1 cellular context compared by ENCODE assay signal in the genomic region with DNA sequence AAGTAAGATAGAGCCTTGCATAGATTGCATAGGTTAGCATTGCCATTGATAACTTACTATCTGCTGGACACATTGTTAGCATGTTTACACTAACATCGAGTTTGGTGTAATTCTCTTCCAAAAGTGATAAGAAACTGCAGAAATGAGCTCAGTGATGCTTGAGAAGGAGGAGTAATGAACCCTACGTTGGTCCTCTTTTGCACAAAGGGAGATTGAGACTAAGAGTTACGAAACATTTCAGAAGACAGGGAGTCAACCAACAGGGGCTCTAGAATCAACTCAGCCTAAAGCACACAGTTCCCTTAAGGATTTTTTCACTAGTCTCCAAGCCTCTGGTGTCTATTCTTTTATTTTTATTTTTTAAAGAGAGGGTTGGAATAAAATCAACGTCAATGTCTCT.
TF ChIP-seq lines count a peak whose summit lies in the region.

No MANE protein-coding gene starts in this region.

TF ChIP-seq in H1, 55 proteins besides CTCF, POLR2A, EP300 and RAD21:
- TF ChIP-seq GABPA (IDR thresholded peaks at IDR 0.05; ENCODE audit: borderline replicate concordance, insufficient read depth, low read length) (no peak), CBX5 (IDR thresholded peaks at IDR 0.05; ENCODE audit: low read depth, low read length) (no peak), GTF2F1 (IDR thresholded peaks at IDR 0.05; ENCODE audit: borderline replicate concordance, low read depth, low read length) (no peak), RXRA (IDR thresholded peaks at IDR 0.05; ENCODE audit: insufficient read depth, low read depth, low read length) (no peak), TAF1 (IDR thresholded peaks at IDR 0.05; ENCODE audit: low read depth, low read length) (no peak), EZH2 (IDR thresholded peaks at IDR 0.05; ENCODE audit: low read depth, low read length, severe bottlenecking) (no peak), POLR2AphosphoS5 (IDR thresholded peaks at IDR 0.05; ENCODE audit: low read depth, low read length) (no peak), PHF8 (conservative IDR thresholded peaks at IDR 0.05; ENCODE audit: low read depth, low read length) (no peak), SIRT6 (IDR thresholded peaks at IDR 0.05; ENCODE audit: low read length) (no peak), SAP30 (IDR thresholded peaks at IDR 0.05; ENCODE audit: insufficient read depth, insufficient replicate concordance, low read length) (no peak), SIN3A (conservative IDR thresholded peaks at IDR 0.05 in 1 of 2, IDR thresholded peaks at IDR 0.05 in 1 of 2; ENCODE audit: low read depth in 1 of 2, low read length in 2 of 2) (no peak), TBP (IDR thresholded peaks at IDR 0.05; ENCODE audit: low read depth, low read length) (no peak), CHD2 (IDR thresholded peaks at IDR 0.05; ENCODE audit: low read length) (no peak), MAFK (IDR thresholded peaks at IDR 0.05; ENCODE audit: low read depth, low read length) (no peak), SRF (IDR thresholded peaks at IDR 0.05; ENCODE audit: low read depth, low read length) (no peak), TEAD4 (IDR thresholded peaks at IDR 0.05; ENCODE audit: low read depth, low read length) (no peak), NRF1 (IDR thresholded peaks at IDR 0.05; ENCODE audit: low read depth, low read length) (no peak), NANOG (IDR thresholded peaks at IDR 0.05; ENCODE audit: insufficient read depth, low read depth, low read length, poor library complexity, severe bottlenecking) (no peak)
- TF ChIP-seq, protein P1, sequence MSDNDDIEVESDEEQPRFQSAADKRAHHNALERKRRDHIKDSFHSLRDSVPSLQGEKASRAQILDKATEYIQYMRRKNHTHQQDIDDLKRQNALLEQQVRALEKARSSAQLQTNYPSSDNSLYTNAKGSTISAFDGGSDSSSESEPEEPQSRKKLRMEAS (IDR thresholded peaks at IDR 0.05): no peak
TF ChIP-seq in H1: peak in this region for 0.
